In the genomic region with DNA sequence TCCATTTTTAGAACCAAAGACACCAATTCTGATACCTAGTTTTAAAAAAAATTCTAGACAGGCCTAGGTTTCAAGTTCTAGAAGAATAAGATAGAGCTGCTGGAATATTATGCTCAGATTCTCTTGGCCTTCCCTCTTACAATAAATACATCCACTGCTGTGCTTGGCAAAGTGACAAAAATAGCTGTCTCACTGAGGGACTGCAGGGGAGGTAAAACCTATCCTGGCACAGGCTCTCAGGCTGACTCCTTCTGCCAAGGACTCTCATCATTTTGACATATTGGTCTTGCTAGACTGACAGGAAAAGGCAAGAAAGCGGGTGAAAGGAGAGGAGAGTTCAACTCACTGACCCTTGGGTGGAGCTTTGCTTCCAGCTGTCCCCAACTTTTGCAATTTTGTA, we compare ENCODE assay signal across 17 cellular contexts.
A peak's percentile ranks its signal among the peaks of the same experiment; 100 is the strongest.
DNase-seq lines count a peak whose midpoint lies in the region; ATAC-seq and TF ChIP-seq lines count a peak whose summit lies in the region.
"Had no signal": no experiment of that assay in that cellular context is flagged by ENCODE, and none has a peak within 500 bp of the region (broad histone marks: within the 10 kb centered on the region; RNA-seq: fewer than 3 reads in every experiment).

No MANE protein-coding gene starts in this region.

- no peak overlapping the region for H2AFZ ChIP-seq in trophoblast cell (ENCODE audit: insufficient read depth, low read length, poor library complexity)
- H2AFZ ChIP-seq: GM23248 had no signal

- POLR2A ChIA-PET in HEK293 (lab: Yijun Ruan, JAX), result no interaction called here

- H2BK5ac ChIP-seq in trophoblast cell (ENCODE audit: low read depth, low read length, poor library complexity), result no peak overlapping the region

- H3K79me2 ChIP-seq in trophoblast cell (ENCODE audit: control insufficient read depth, insufficient read depth, low read length, poor library complexity), result no peaks in the 10 kb centered on the region

- no peaks in the 10 kb centered on the region for H3K4me1 ChIP-seq in HEK293 (ENCODE audit: control insufficient read depth, insufficient read depth, low read length)
- H3K4me1 ChIP-seq in trophoblast cell (ENCODE audit: control insufficient read depth in 1 of 2, insufficient read depth in 2 of 2, low read length in 2 of 2), result peaks cover 0 to 3% of the 10 kb centered on the region in 2 experiments
- no peaks in the 10 kb centered on the region for H3K4me1 ChIP-seq in body of pancreas

- H3K9me3 ChIP-seq in HEK293 (ENCODE audit: control insufficient read depth, insufficient read depth, low read depth, low read length) (no peaks in the 10 kb centered on the region), trophoblast cell (ENCODE audit: insufficient read depth, low read depth, low read length) (no peaks in the 10 kb centered on the region), body of pancreas (no peaks in the 10 kb centered on the region)

- no peak for TF ChIP-seq POLR2A in body of pancreas (IDR thresholded peaks at IDR 0.05)

- H2AK5ac ChIP-seq in trophoblast cell (ENCODE audit: low read length), result no peak overlapping the region

- no peak overlapping the region for H4K91ac ChIP-seq in trophoblast cell (ENCODE audit: low read depth, low read length)

- peak overlapping the region; percentile 81 for H3K23ac ChIP-seq in trophoblast cell (ENCODE audit: low read length)

- no peak overlapping the region for H3K14ac ChIP-seq in trophoblast cell (ENCODE audit: low read length)

- CTCF ChIA-PET in HEK293 (lab: Yijun Ruan, JAX), result interaction anchor here (0.6 to 0.8 kb wide), 2 partner anchors 8 to 287 kb away, joined by 3 to 4 read pairs; no protein-coding TSS in a partner anchor

- intact Hi-C loops in body of pancreas (cut with DNase I), result no loop called here

- H3K27ac ChIP-seq in HEK293 (ENCODE audit: extremely low read depth, low read depth, low read length) (no peak overlapping the region), trophoblast cell (ENCODE audit: low read depth, low read length) (no peak overlapping the region), body of pancreas (no peak overlapping the region)
- H3K27ac ChIP-seq: GM23248 had no signal

- H3K79me1 ChIP-seq in trophoblast cell (ENCODE audit: low read length), result no peaks in the 10 kb centered on the region

- no peak overlapping the region for H3K9ac ChIP-seq in trophoblast cell (ENCODE audit: low read length)
- H3K9ac ChIP-seq: GM23248 had no signal

- H3K27me3 ChIP-seq in trophoblast cell (ENCODE audit: insufficient read depth, low read length), result no peaks in the 10 kb centered on the region
- no peaks in the 10 kb centered on the region for H3K27me3 ChIP-seq in body of pancreas

- H3K4me2 ChIP-seq in trophoblast cell (ENCODE audit: low read length), result no peak overlapping the region

- WGBS in trophoblast cell (ENCODE audit: extremely low coverage, insufficient coverage, insufficient read length), result no CpG with 5 or more reads among the region's 1 CpG
- WGBS in body of pancreas, 2 donors, result 33 to 44% methylated on average over 1 of the region's 1 CpG

- peak overlapping the region; percentile 43 for H4K12ac ChIP-seq in trophoblast cell (ENCODE audit: low read depth, low read length)

- H3K18ac ChIP-seq in trophoblast cell (ENCODE audit: low read length), result no peak overlapping the region

- no peak overlapping the region for H2BK120ac ChIP-seq in trophoblast cell (ENCODE audit: insufficient read depth, low read length, poor library complexity)

- TF ChIP-seq CTCF in HEK293 (tag by site-specific recombination; IDR thresholded peaks at IDR 0.05) (no peak), body of pancreas (IDR thresholded peaks at IDR 0.05) (no peak)

- H3K4me3 ChIP-seq in HEK293 (ENCODE audit: low read depth, low read length) (no peak overlapping the region), trophoblast cell (ENCODE audit: low read depth, low read length) (no peak overlapping the region), body of pancreas (no peak overlapping the region)
- H3K4me3 ChIP-seq: GM23248, lung had no signal

- no peak overlapping the region for H3K4ac ChIP-seq in trophoblast cell (ENCODE audit: low read depth, low read length)

- no peak overlapping the region for H2BK12ac ChIP-seq in trophoblast cell (ENCODE audit: low read length)

- no peaks in the 10 kb centered on the region for H3K36me3 ChIP-seq in HEK293 (ENCODE audit: control insufficient read depth in 2 of 2, insufficient read depth in 1 of 2, low read length in 2 of 2)
- no peaks in the 10 kb centered on the region for H3K36me3 ChIP-seq in trophoblast cell (ENCODE audit: control insufficient read depth in 1 of 2, insufficient read depth in 2 of 2, low read length in 2 of 2)
- H3K36me3 ChIP-seq in body of pancreas (replicated peaks in 1 of 2; ENCODE audit: insufficient read depth in 1 of 2, low read depth in 2 of 2), result no peaks in the 10 kb centered on the region

- DNase-seq in NCI-H2081 treated with DMSO at 0.1 percent for 48 hours (lab: John Stamatoyannopoulos, UW) (peak; percentile 82), SHP77 treated with DMSO at 0.1 percent for 48 hours (lab: John Stamatoyannopoulos, UW) (peak; percentile 23), trophoblast cell (no peak), body of pancreas (no peak), GM03348 (ENCODE audit: low spot score) (no peak)
- no peak for DNase-seq in activated effector memory CD4-positive, alpha-beta T cell treated with Interleukin-2 at 50 U/mL for 16 hours
- DNase-seq: activated CD4-positive, alpha-beta T cell treated with anti-CD3 and anti-CD28 coated beads, Interleukin-2, amount 50 U/mL, for 48 hours; activated T-cell treated with anti-CD3 and anti-CD28 coated beads, Interleukin-2, amount 50 U/mL, for 24 hours; glutamatergic neuron; GM23248; NCI-H1048; NCI-H524 treated with DMSO at 0.1 percent for 48 hours; stimulated activated CD4-positive, alpha-beta T cell treated with anti-CD3 and anti-CD28 coated beads, Interleukin-4, amount 100 ng/mL, for 24 hours; substantia nigra had no signal

- no peak overlapping the region for H4K8ac ChIP-seq in trophoblast cell (ENCODE audit: low read depth, low read length)

- no peak for ATAC-seq in body of pancreas
- ATAC-seq: activated naive CD4-positive, alpha-beta T cell treated with anti-CD3 and anti-CD28 coated beads, Interleukin-2, amount 50 U/mL, for 72 hours had no signal

TF ChIP-seq in HEK293, 187 proteins besides CTCF, POLR2A, EP300 and RAD21 (continues in another document):
- TF ChIP-seq ZIC2 (tag by site-specific recombination; IDR thresholded peaks at IDR 0.05) (0 out of 2 replicates have a peak, but pooled peaks have one; percentile 17), GLIS1 (tag by site-specific recombination; IDR thresholded peaks at IDR 0.05) (peak; percentile 76), ZNF211 (tag by site-specific recombination; IDR thresholded peaks at IDR 0.05; ENCODE audit: low read depth) (no peak), BCL11B (tag by site-specific recombination; IDR thresholded peaks at IDR 0.05; ENCODE audit: low read depth) (no peak), OVOL3 (tag by site-specific recombination; IDR thresholded peaks at IDR 0.05) (no peak)
- TF ChIP-seq, protein P1, sequence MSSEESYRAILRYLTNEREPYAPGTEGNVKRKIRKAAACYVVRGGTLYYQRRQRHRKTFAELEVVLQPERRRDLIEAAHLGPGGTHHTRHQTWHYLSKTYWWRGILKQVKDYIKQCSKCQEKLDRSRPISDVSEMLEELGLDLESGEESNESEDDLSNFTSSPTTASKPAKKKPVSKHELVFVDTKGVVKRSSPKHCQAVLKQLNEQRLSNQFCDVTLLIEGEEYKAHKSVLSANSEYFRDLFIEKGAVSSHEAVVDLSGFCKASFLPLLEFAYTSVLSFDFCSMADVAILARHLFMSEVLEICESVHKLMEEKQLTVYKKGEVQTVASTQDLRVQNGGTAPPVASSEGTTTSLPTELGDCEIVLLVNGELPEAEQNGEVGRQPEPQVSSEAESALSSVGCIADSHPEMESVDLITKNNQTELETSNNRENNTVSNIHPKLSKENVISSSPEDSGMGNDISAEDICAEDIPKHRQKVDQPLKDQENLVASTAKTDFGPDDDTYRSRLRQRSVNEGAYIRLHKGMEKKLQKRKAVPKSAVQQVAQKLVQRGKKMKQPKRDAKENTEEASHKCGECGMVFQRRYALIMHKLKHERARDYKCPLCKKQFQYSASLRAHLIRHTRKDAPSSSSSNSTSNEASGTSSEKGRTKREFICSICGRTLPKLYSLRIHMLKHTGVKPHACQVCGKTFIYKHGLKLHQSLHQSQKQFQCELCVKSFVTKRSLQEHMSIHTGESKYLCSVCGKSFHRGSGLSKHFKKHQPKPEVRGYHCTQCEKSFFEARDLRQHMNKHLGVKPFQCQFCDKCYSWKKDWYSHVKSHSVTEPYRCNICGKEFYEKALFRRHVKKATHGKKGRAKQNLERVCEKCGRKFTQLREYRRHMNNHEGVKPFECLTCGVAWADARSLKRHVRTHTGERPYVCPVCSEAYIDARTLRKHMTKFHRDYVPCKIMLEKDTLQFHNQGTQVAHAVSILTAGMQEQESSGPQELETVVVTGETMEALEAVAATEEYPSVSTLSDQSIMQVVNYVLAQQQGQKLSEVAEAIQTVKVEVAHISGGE (tag by site-specific recombination; conservative IDR thresholded peaks at IDR 0.05; ENCODE audit: low read depth), result no peak
- TF ChIP-seq, protein P2, sequence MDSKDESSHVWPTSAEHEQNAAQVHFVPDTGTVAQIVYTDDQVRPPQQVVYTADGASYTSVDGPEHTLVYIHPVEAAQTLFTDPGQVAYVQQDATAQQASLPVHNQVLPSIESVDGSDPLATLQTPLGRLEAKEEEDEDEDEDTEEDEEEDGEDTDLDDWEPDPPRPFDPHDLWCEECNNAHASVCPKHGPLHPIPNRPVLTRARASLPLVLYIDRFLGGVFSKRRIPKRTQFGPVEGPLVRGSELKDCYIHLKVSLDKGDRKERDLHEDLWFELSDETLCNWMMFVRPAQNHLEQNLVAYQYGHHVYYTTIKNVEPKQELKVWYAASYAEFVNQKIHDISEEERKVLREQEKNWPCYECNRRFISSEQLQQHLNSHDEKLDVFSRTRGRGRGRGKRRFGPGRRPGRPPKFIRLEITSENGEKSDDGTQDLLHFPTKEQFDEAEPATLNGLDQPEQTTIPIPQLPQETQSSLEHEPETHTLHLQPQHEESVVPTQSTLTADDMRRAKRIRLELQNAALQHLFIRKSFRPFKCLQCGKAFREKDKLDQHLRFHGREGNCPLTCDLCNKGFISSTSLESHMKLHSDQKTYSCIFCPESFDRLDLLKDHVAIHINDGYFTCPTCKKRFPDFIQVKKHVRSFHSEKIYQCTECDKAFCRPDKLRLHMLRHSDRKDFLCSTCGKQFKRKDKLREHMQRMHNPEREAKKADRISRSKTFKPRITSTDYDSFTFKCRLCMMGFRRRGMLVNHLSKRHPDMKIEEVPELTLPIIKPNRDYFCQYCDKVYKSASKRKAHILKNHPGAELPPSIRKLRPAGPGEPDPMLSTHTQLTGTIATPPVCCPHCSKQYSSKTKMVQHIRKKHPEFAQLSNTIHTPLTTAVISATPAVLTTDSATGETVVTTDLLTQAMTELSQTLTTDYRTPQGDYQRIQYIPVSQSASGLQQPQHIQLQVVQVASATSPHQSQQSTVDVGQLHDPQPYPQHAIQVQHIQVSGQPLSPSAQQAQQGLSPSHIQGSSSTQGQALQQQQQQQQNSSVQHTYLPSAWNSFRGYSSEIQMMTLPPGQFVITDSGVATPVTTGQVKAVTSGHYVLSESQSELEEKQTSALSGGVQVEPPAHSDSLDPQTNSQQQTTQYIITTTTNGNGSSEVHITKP (tag by site-specific recombination; IDR thresholded peaks at IDR 0.05), result peak; percentile 24; the same call in 1 of the 2 replicates

Comparison
In these comparisons a context has a peak if more than half of its experiments do, and no peak if none do; other contexts are left out.
1. DNase-seq: peak in NCI-H2081 treated with DMSO at 0.1 percent for 48 hours (single experiment) and SHP77 treated with DMSO at 0.1 percent for 48 hours (single experiment); none in trophoblast cell (0 of 2), body of pancreas (0 of 4), activated effector memory CD4-positive, alpha-beta T cell treated with Interleukin-2 at 50 U/mL for 16 hours (single experiment) and GM03348 (single experiment).